In genomic region chr9:127574089-127574921, GRCh38 we compare ENCODE assay signal across 9 cellular contexts. TPM values are rescaled to one million over a fixed set of nuclear protein-coding genes. Genes with fewer than 3 reads are reported as not detected.
DNase-seq lines count a peak whose midpoint lies in the region; ATAC-seq and TF ChIP-seq lines count a peak whose summit lies in the region.
"Had no signal": no experiment of that assay in that cellular context is flagged by ENCODE, and none has a peak within 500 bp of the region (broad histone marks: within the 10 kb centered on the region; RNA-seq: fewer than 3 reads in every experiment).

No MANE protein-coding gene starts in this region.

- H3K4me1 ChIP-seq in liver (ENCODE audit: control insufficient read depth in 4 of 4, insufficient read depth in 4 of 4, low read length in 3 of 4) (peaks cover 0 to 6% (median 4%) of the 10 kb centered on the region in 4 donors), aorta (ENCODE audit: control insufficient read depth in 1 of 2, insufficient read depth in 2 of 2, low read length in 2 of 2) (no peaks in the 10 kb centered on the region)

- peak overlapping the region; percentile 66 for H3K27ac Mint-ChIP-seq in activated CD4-positive, alpha-beta memory T cell treated with anti-CD3 and anti-CD28 coated beads, Interleukin-2, amount 10 ng/mL, durations not matched to agents 7 days and 5 days
- no peak overlapping the region for H3K27ac Mint-ChIP-seq in WTC11

- ATAC-seq in aorta (ENCODE audit: low FRiP score) (no peak), WTC11 (no peak)

- WGBS in liver, result 61% methylated on average over 10 of the region's 10 CpGs
- WGBS in aorta, 2 donors, result 20 to 21% methylated on average over 10 of the region's 10 CpGs

- TF ChIP-seq CTCF in liver (IDR thresholded peaks at IDR 0.05; ENCODE audit: low read depth, low read length, missing input control) (no peak), WTC11 (IDR thresholded peaks at IDR 0.05) (no peak)

- H3K9me3 Mint-ChIP-seq in activated CD4-positive, alpha-beta memory T cell treated with anti-CD3 and anti-CD28 coated beads, Interleukin-2, amount 10 ng/mL, durations not matched to agents 7 days and 5 days, result no peaks in the 10 kb centered on the region
- no peaks in the 10 kb centered on the region for H3K9me3 Mint-ChIP-seq in WTC11

- H3K27ac ChIP-seq in liver (ENCODE audit: low read depth in 1 of 2, low read length in 2 of 2) (peak overlapping the region; percentile 25 to 26), aorta (ENCODE audit: low read depth in 1 of 2, low read length in 2 of 2) (peak overlapping the region; percentile 19 to 79)
- H3K27ac ChIP-seq: HL-60 had no signal

- H3K27me3 Mint-ChIP-seq in activated CD4-positive, alpha-beta memory T cell treated with anti-CD3 and anti-CD28 coated beads, Interleukin-2, amount 10 ng/mL, durations not matched to agents 7 days and 5 days, result no peaks in the 10 kb centered on the region
- H3K27me3 Mint-ChIP-seq in WTC11 (ENCODE audit: low read depth), result peaks cover 10% of the 10 kb centered on the region

- intact Hi-C loops in aorta (cut with DNase I), result no loop called here

- no peak overlapping the region for H3K4me3 Mint-ChIP-seq in activated CD4-positive, alpha-beta memory T cell treated with anti-CD3 and anti-CD28 coated beads, Interleukin-2, amount 10 ng/mL, durations not matched to agents 7 days and 5 days
- H3K4me3 Mint-ChIP-seq in WTC11, result no peak overlapping the region

- H3K36me3 Mint-ChIP-seq in activated CD4-positive, alpha-beta memory T cell treated with anti-CD3 and anti-CD28 coated beads, Interleukin-2, amount 10 ng/mL, durations not matched to agents 7 days and 5 days (ENCODE audit: low read depth), result peaks cover 14% of the 10 kb centered on the region
- H3K36me3 Mint-ChIP-seq in WTC11, result no peaks in the 10 kb centered on the region

- CTCF ChIA-PET in activated CD4-positive, alpha-beta memory T cell treated with anti-CD3 and anti-CD28 coated beads, Interleukin-2, amount 10 ng/mL, durations not matched to agents 7 days and 5 days (lab: Charles Lee), result interaction anchor here (0.9 kb wide), 1 partner anchor 11 kb away, joined by 5 read pairs; no protein-coding TSS in a partner anchor
- CTCF ChIA-PET in WTC11 (lab: Charles Lee), result interaction anchor here (0.6 kb wide), 2 partner anchors 12 to 128 kb away, joined by 3 read pairs; no protein-coding TSS in a partner anchor

- H3K4me3 ChIP-seq in liver (ENCODE audit: low read depth in 1 of 3, low read length in 3 of 3) (no peak overlapping the region), aorta (ENCODE audit: low read length in 2 of 2) (no peak overlapping the region)

- POLR2A ChIA-PET in activated CD4-positive, alpha-beta memory T cell treated with anti-CD3 and anti-CD28 coated beads, Interleukin-2, amount 10 ng/mL, durations not matched to agents 7 days and 5 days (lab: Charles Lee), result no interaction called here
- POLR2A ChIA-PET in WTC11 (lab: Charles Lee), result no interaction called here

- H3K36me3 ChIP-seq in liver (ENCODE audit: control insufficient read depth in 4 of 4, insufficient read depth in 3 of 4, low read depth in 1 of 4, low read length in 3 of 4) (no peaks in the 10 kb centered on the region), aorta (ENCODE audit: control insufficient read depth in 1 of 2, insufficient read depth in 2 of 2, low read length in 1 of 2) (no peaks in the 10 kb centered on the region)

- TF ChIP-seq RAD21 in liver (IDR thresholded peaks at IDR 0.05), result no peak

- H3K9ac ChIP-seq in liver (ENCODE audit: low read depth in 1 of 2, low read length in 2 of 2), result no peak overlapping the region

- no peaks in the 10 kb centered on the region for H3K27me3 ChIP-seq in liver (ENCODE audit: control insufficient read depth in 4 of 4, insufficient read depth in 4 of 4, low read length in 3 of 4)
- no peaks in the 10 kb centered on the region for H3K27me3 ChIP-seq in aorta (ENCODE audit: control insufficient read depth in 1 of 2, insufficient read depth in 2 of 2, low read length in 1 of 2)

- DNase-seq in DMS 273 treated with DMSO at 0.1 percent for 48 hours (lab: John Stamatoyannopoulos, UW), result peak; percentile 56
- DNase-seq in NCI-H1105 (lab: John Stamatoyannopoulos, UW), result peak; percentile 91
- DNase-seq in activated CD4-positive, alpha-beta memory T cell treated with anti-CD3 and anti-CD28 coated beads, Interleukin-2, amount 10 ng/mL, durations not matched to agents 7 days and 5 days, result peak; percentile 46
- peak in 1 of 2 donors; percentile 74 for DNase-seq in aorta
- DNase-seq in KG1 (lab: John Stamatoyannopoulos, UW), result no peak
- no peak for DNase-seq in WTC11 (ENCODE audit: low spot score)
- no peak for DNase-seq in HuH-7.5 (ENCODE audit: low spot score)

- peaks cover 79% of the 10 kb centered on the region for H3K4me1 Mint-ChIP-seq in activated CD4-positive, alpha-beta memory T cell treated with anti-CD3 and anti-CD28 coated beads, Interleukin-2, amount 10 ng/mL, durations not matched to agents 7 days and 5 days
- peaks cover 19% of the 10 kb centered on the region for H3K4me1 Mint-ChIP-seq in WTC11

- H3K9me3 ChIP-seq in liver (ENCODE audit: control insufficient read depth in 4 of 4, low read length in 3 of 4) (no peaks in the 10 kb centered on the region), aorta (ENCODE audit: control insufficient read depth, low read length) (no peaks in the 10 kb centered on the region)

TF ChIP-seq in liver, 16 proteins besides CTCF, POLR2A, EP300 and RAD21:
- TF ChIP-seq FOXA1 (IDR thresholded peaks at IDR 0.05) (no peak), SP1 (IDR thresholded peaks at IDR 0.05) (peak; percentile 13), HNF4G (IDR thresholded peaks at IDR 0.05) (no peak)

TF ChIP-seq in WTC11, 78 proteins besides CTCF, POLR2A, EP300 and RAD21:
- no peak for TF ChIP-seq GTF2I (CRISPR knock-in tag; conservative IDR thresholded peaks at IDR 0.05)
- no peak for TF ChIP-seq TEAD4 (CRISPR knock-in tag; IDR thresholded peaks at IDR 0.05)
- TF ChIP-seq PRDM15 (CRISPR knock-in tag; IDR thresholded peaks at IDR 0.05), result no peak
- no peak for TF ChIP-seq GABPB1 (CRISPR knock-in tag; IDR thresholded peaks at IDR 0.05)
- TF ChIP-seq MXD4 (CRISPR knock-in tag; IDR thresholded peaks at IDR 0.05; ENCODE audit: borderline replicate concordance), result no peak
- no peak for TF ChIP-seq JUN (CRISPR knock-in tag; IDR thresholded peaks at IDR 0.05)

RNA-seq across cellular contexts. Expression of gene STXBP1, which starts 37.8 kb away (rescaled TPM):
- total RNA-seq in activated CD4-positive, alpha-beta memory T cell treated with anti-CD3 and anti-CD28 coated beads, Interleukin-2, amount 10 ng/mL, durations not matched to agents 7 days and 5 days, result 10 to 100 TPM; 23.2 to 23.4 TPM
- total RNA-seq in liver (1 to 10 TPM; 1.7 to 4.6 TPM), aorta (10 to 100 TPM; 50.0 to 69.0 TPM), WTC11 (2021) (37.1 to 45.6 TPM (median 40.3 TPM) in 3 replicates)
- polyA plus RNA-seq in liver (1 to 10 TPM; 2.2 to 2.3 TPM), aorta (10 to 100 TPM in 1 of 2 donors, 1 to 10 TPM in 1; 6.6 to 20.7 TPM)

Comparison
In these comparisons a context has a peak if more than half of its experiments do, and no peak if none do; other contexts are left out.
1. DNase-seq: peak in DMS 273 treated with DMSO at 0.1 percent for 48 hours (single experiment), NCI-H1105 (single experiment) and activated CD4-positive, alpha-beta memory T cell treated with anti-CD3 and anti-CD28 coated beads, Interleukin-2, amount 10 ng/mL, durations not matched to agents 7 days and 5 days (single experiment); none in KG1 (single experiment), WTC11 (single experiment) and HuH-7.5 (single experiment).